ENCODE assay signal across 4 cellular contexts in genomic region chr2:215119847-215120246, GRCh38.
A peak's percentile ranks its signal among the peaks of the same experiment; 100 is the strongest.
TF ChIP-seq lines count a peak whose summit lies in the region.

No MANE protein-coding gene starts in this region.

TF ChIP-seq in SK-N-SH treated with all-trans-retinoic acid at 6 μM for 48 hours, 23 proteins besides CTCF, POLR2A, EP300 and RAD21 (continued from another document):
- no peak for TF ChIP-seq CSRNP3 (CRISPR knock-in tag; IDR thresholded peaks at IDR 0.05)
- TF ChIP-seq POU6F1 (CRISPR knock-in tag; IDR thresholded peaks at IDR 0.05; ENCODE audit: borderline replicate concordance, low read depth) = no peak
- no peak for TF ChIP-seq RARB (CRISPR knock-in tag; IDR thresholded peaks at IDR 0.05)

TF ChIP-seq in SK-N-SH, 30 proteins besides CTCF, POLR2A, EP300 and RAD21 (continued from another document):
- TF ChIP-seq MAX (IDR thresholded peaks at IDR 0.05; ENCODE audit: low read depth) (no peak), GABPA (IDR thresholded peaks at IDR 0.05; ENCODE audit: low read depth) (no peak), TAF1 (IDR thresholded peaks at IDR 0.05; ENCODE audit: borderline replicate concordance, low read depth, low read length) (no peak), USF1 (IDR thresholded peaks at IDR 0.05; ENCODE audit: borderline replicate concordance, low read depth) (no peak), FOXM1 (IDR thresholded peaks at IDR 0.05; ENCODE audit: low read depth) (no peak), SMC3 (IDR thresholded peaks at IDR 0.05; ENCODE audit: low read depth, low read length) (no peak), TCF12 (IDR thresholded peaks at IDR 0.05) (no peak), EZH2phosphoT487 (IDR thresholded peaks at IDR 0.05; ENCODE audit: borderline replicate concordance, low read depth) (no peak), FOSL2 (IDR thresholded peaks at IDR 0.05; ENCODE audit: borderline replicate concordance, low read depth) (no peak)

TF ChIP-seq in HEK293, 187 proteins besides CTCF, POLR2A, EP300 and RAD21 (continued from another document):
- TF ChIP-seq AEBP2 (tag by site-specific recombination; IDR thresholded peaks at IDR 0.05; ENCODE audit: borderline replicate concordance) (no peak), ZXDB (tag by site-specific recombination; IDR thresholded peaks at IDR 0.05) (no peak)

TF ChIP-seq in K562, 482 proteins besides CTCF, POLR2A, EP300 and RAD21:
- no peak for TF ChIP-seq VEZF1 (CRISPR knock-in tag; IDR thresholded peaks at IDR 0.05)
- TF ChIP-seq MTA1 (IDR thresholded peaks at IDR 0.05; ENCODE audit: borderline replicate concordance) = no peak
- TF ChIP-seq ZNF764 (CRISPR knock-in tag; IDR thresholded peaks at IDR 0.05; ENCODE audit: low read depth) = no peak
- no peak for TF ChIP-seq ETV6 (IDR thresholded peaks at IDR 0.05; ENCODE audit: borderline replicate concordance in 1 of 2, low read depth in 2 of 2, low read length in 1 of 2)
- no peak for TF ChIP-seq ETV6 (CRISPR knock-in tag; IDR thresholded peaks at IDR 0.05; ENCODE audit: borderline replicate concordance)
- TF ChIP-seq CREB3L1 (IDR thresholded peaks at IDR 0.05; ENCODE audit: borderline replicate concordance, low read depth) = no peak
- no peak for TF ChIP-seq ZFX (CRISPR knock-in tag; IDR thresholded peaks at IDR 0.05)
- TF ChIP-seq KDM2B (CRISPR knock-in tag; IDR thresholded peaks at IDR 0.05) = no peak
- TF ChIP-seq ZNF740 (CRISPR knock-in tag; IDR thresholded peaks at IDR 0.05) = no peak
- TF ChIP-seq ZNF740 (tag; IDR thresholded peaks at IDR 0.05) = no peak
- no peak for TF ChIP-seq FUS (optimal IDR thresholded peaks at IDR 0.05; ENCODE audit: low read depth, low read length)
- no peak for TF ChIP-seq TSC22D4 (tag; IDR thresholded peaks at IDR 0.05)
- no peak for TF ChIP-seq ZNF12 (CRISPR knock-in tag; IDR thresholded peaks at IDR 0.05)
- peak; percentile 82 for TF ChIP-seq ZNF146 (CRISPR knock-in tag; IDR thresholded peaks at IDR 0.05; ENCODE audit: unreplicated experiment)
- no peak for TF ChIP-seq RUNX1 (IDR thresholded peaks at IDR 0.05; ENCODE audit: low read depth)
- no peak for TF ChIP-seq ZSCAN29 (IDR thresholded peaks at IDR 0.05)
- peak; percentile 27 for TF ChIP-seq RBM25 (IDR thresholded peaks at IDR 0.05; ENCODE audit: low read depth, low read length, severe bottlenecking)
